12 cellular contexts compared by ENCODE assay signal in genomic region chr12:131775904-131776889, GRCh38. TPM values are rescaled to one million over a fixed set of nuclear protein-coding genes. Genes with fewer than 3 reads are reported as not detected.
DNase-seq lines count a peak whose midpoint lies in the region; ATAC-seq and TF ChIP-seq lines count a peak whose summit lies in the region.
"Had no signal": no experiment of that assay in that cellular context is flagged by ENCODE, and none has a peak within 500 bp of the region (broad histone marks: within the 10 kb centered on the region; RNA-seq: fewer than 3 reads in every experiment).

No MANE protein-coding gene starts in this region.

- DNase-seq in activated CD4-positive, alpha-beta T cell treated with anti-CD3 and anti-CD28 coated beads, Interleukin-2, amount 10 ng/mL, durations not matched to agents 24 days and 14 days: no peak
- no peak for DNase-seq in activated CD4-positive, alpha-beta T cell treated with anti-CD3 and anti-CD28 coated beads, Interleukin-2, amount 50 U/mL, for 4 hours
- DNase-seq in activated CD4-positive, alpha-beta memory T cell treated with anti-CD3 and anti-CD28 coated beads, Interleukin-2, amount 10 ng/mL, durations not matched to agents 7 days and 5 days: no peak
- DNase-seq in retina (peak; percentile 28), HEK293T (ENCODE audit: extremely low spot score) (no peak)
- DNase-seq: ACHN, hypothalamus, Right ventricle myocardium superior had no signal

- ATAC-seq in HG02588 (IDR thresholded peaks at IDR 0.05; ENCODE audit: unreplicated experiment) (peak; percentile 42), HG02938 (IDR thresholded peaks at IDR 0.05; ENCODE audit: unreplicated experiment) (no peak), HG03571 (IDR thresholded peaks at IDR 0.05; ENCODE audit: unreplicated experiment) (no peak)

- H3K4me1 Mint-ChIP-seq in activated CD4-positive, alpha-beta T cell treated with anti-CD3 and anti-CD28 coated beads, Interleukin-2, amount 10 ng/mL, durations not matched to agents 24 days and 14 days: peaks cover 35% of the 10 kb centered on the region
- peaks cover 26% of the 10 kb centered on the region for H3K4me1 Mint-ChIP-seq in activated CD4-positive, alpha-beta memory T cell treated with anti-CD3 and anti-CD28 coated beads, Interleukin-2, amount 10 ng/mL, durations not matched to agents 7 days and 5 days
- H3K4me1 Mint-ChIP-seq: nephron had no signal

- CTCF ChIA-PET in activated CD4-positive, alpha-beta memory T cell treated with anti-CD3 and anti-CD28 coated beads, Interleukin-2, amount 10 ng/mL, durations not matched to agents 7 days and 5 days (lab: Charles Lee): no interaction called here
- CTCF ChIA-PET in HEK293T (lab: Yijun Ruan, JAX): no interaction called here

- intact Hi-C loops in activated CD4-positive, alpha-beta T cell treated with anti-CD3 and anti-CD28 coated beads, Interleukin-2, amount 10 ng/mL, durations not matched to agents 24 days and 14 days (cut with micrococcal nuclease): no loop called here

- H3K27ac Mint-ChIP-seq in activated CD4-positive, alpha-beta T cell treated with anti-CD3 and anti-CD28 coated beads, Interleukin-2, amount 10 ng/mL, durations not matched to agents 24 days and 14 days: peak overlapping the region; percentile 32
- H3K27ac Mint-ChIP-seq in activated CD4-positive, alpha-beta memory T cell treated with anti-CD3 and anti-CD28 coated beads, Interleukin-2, amount 10 ng/mL, durations not matched to agents 7 days and 5 days: peak overlapping the region; percentile 66
- H3K27ac Mint-ChIP-seq: nephron had no signal

- POLR2A ChIA-PET in activated CD4-positive, alpha-beta memory T cell treated with anti-CD3 and anti-CD28 coated beads, Interleukin-2, amount 10 ng/mL, durations not matched to agents 7 days and 5 days (lab: Charles Lee): no interaction called here
- POLR2A ChIA-PET in HEK293T (lab: Yijun Ruan, JAX): no interaction called here

- H3K4me3 Mint-ChIP-seq in activated CD4-positive, alpha-beta T cell treated with anti-CD3 and anti-CD28 coated beads, Interleukin-2, amount 10 ng/mL, durations not matched to agents 24 days and 14 days: no peak overlapping the region
- H3K4me3 Mint-ChIP-seq in activated CD4-positive, alpha-beta memory T cell treated with anti-CD3 and anti-CD28 coated beads, Interleukin-2, amount 10 ng/mL, durations not matched to agents 7 days and 5 days: no peak overlapping the region
- H3K4me3 Mint-ChIP-seq: nephron had no signal

- no peaks in the 10 kb centered on the region for H3K27me3 Mint-ChIP-seq in activated CD4-positive, alpha-beta T cell treated with anti-CD3 and anti-CD28 coated beads, Interleukin-2, amount 10 ng/mL, durations not matched to agents 24 days and 14 days
- no peaks in the 10 kb centered on the region for H3K27me3 Mint-ChIP-seq in activated CD4-positive, alpha-beta memory T cell treated with anti-CD3 and anti-CD28 coated beads, Interleukin-2, amount 10 ng/mL, durations not matched to agents 7 days and 5 days

- H3K36me3 Mint-ChIP-seq in activated CD4-positive, alpha-beta T cell treated with anti-CD3 and anti-CD28 coated beads, Interleukin-2, amount 10 ng/mL, durations not matched to agents 24 days and 14 days (ENCODE audit: low read depth): peaks cover 52% of the 10 kb centered on the region
- H3K36me3 Mint-ChIP-seq in activated CD4-positive, alpha-beta memory T cell treated with anti-CD3 and anti-CD28 coated beads, Interleukin-2, amount 10 ng/mL, durations not matched to agents 7 days and 5 days (ENCODE audit: low read depth): peaks cover 52% of the 10 kb centered on the region

- H3K9me3 Mint-ChIP-seq in activated CD4-positive, alpha-beta T cell treated with anti-CD3 and anti-CD28 coated beads, Interleukin-2, amount 10 ng/mL, durations not matched to agents 24 days and 14 days: no peaks in the 10 kb centered on the region
- no peaks in the 10 kb centered on the region for H3K9me3 Mint-ChIP-seq in activated CD4-positive, alpha-beta memory T cell treated with anti-CD3 and anti-CD28 coated beads, Interleukin-2, amount 10 ng/mL, durations not matched to agents 7 days and 5 days
- H3K9me3 Mint-ChIP-seq: nephron had no signal

TF ChIP-seq in HEK293T, 16 proteins besides CTCF, POLR2A, EP300 and RAD21:
- TF ChIP-seq CTBP1 (IDR thresholded peaks at IDR 0.05; ENCODE audit: borderline replicate concordance) (no peak), TARDBP (IDR thresholded peaks at IDR 0.05) (no peak), FOXA1 (IDR thresholded peaks at IDR 0.05) (no peak), FOXK2 (IDR thresholded peaks at IDR 0.05) (no peak)

RNA-seq across cellular contexts. Expression of gene MMP17, which starts 52.0 kb away (rescaled TPM):
- 0.52 and 0.89 TPM in 2 replicates for total RNA-seq in activated CD4-positive, alpha-beta T cell treated with anti-CD3 and anti-CD28 coated beads, Interleukin-2, amount 10 ng/mL, durations not matched to agents 24 days and 14 days
- 1 to 10 TPM in 1 of 2 experiments, under 1 TPM in 1; 0.48 to 1.1 TPM for total RNA-seq in activated CD4-positive, alpha-beta memory T cell treated with anti-CD3 and anti-CD28 coated beads, Interleukin-2, amount 10 ng/mL, durations not matched to agents 7 days and 5 days
